ENCODE assay signal across 8 cellular contexts in the genomic region with DNA sequence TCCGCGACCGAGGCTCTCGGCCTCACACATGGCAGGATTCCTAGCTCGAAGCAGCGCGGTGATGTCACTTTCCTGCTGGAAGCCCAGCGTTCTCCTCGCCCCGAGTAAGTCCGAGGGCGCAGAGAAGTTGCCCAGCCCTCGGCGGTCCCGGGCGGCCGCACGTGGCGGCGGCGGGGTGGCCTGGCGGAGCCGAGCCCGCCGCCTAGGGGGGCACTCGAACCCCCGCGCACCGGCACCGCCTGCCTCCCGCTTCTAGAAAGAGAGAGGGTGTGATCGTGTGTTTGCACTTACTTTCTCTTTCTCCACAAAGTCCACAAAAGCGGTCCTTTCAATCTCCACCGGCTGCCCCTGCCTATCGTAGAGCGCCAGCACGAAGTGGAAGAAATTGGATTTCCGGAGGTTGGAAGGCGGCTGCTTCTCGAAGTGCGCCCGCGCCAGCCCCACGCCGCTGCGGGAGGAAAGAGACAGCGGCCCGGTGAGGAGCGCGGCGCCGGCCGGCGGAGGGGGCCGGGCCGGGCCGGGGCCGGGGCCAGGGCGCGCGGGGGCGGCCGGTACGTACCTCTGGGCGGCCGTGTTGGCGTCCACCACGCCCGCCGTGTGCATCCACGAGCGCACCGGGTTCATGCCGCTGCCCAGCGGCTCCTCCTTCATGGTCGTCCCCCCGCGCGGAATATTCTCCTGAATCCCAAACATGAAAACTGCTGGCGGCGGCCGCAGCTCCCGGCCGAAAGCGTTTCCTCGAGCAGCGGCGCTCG. TPM values are rescaled to one million over a fixed set of nuclear protein-coding genes. Genes with fewer than 3 reads are reported as not detected.
A peak's percentile ranks its signal among the peaks of the same experiment; 100 is the strongest.
DNase-seq lines count a peak whose midpoint lies in the region; ATAC-seq, FAIRE-seq and TF ChIP-seq lines count a peak whose summit lies in the region.

No MANE protein-coding gene starts in this region.

- H4K20me1 ChIP-seq in mammary epithelial cell (ENCODE audit: insufficient read depth, low read length) = no peaks in the 10 kb centered on the region

- peak in 1 of 2 donors; percentile 4 for ATAC-seq in lower lobe of right lung

- H3K4me2 ChIP-seq in mammary epithelial cell (ENCODE audit: insufficient read depth, low read depth, low read length) = peak overlapping the region; percentile 85

- peaks cover 73% of the 10 kb centered on the region for H3K27me3 ChIP-seq in mammary epithelial cell (ENCODE audit: insufficient read depth, low read length)
- H3K27me3 ChIP-seq in lower lobe of right lung (ENCODE audit: low read depth) = peaks cover 97% of the 10 kb centered on the region
- H3K27me3 ChIP-seq in vagina = peaks cover 27% of the 10 kb centered on the region

- WGBS in mammary epithelial cell (ENCODE audit: low coverage, missing lambda C conversion rate) = 7% methylated on average over 6 of the region's 89 CpGs

- in situ Hi-C loops in mammary epithelial cell (cut with MboI; ENCODE audit: low sequenced_read_pairs in 2 of 2) = no loop called here

- no peak for DNase-seq in AG04449 (ENCODE audit: low read depth, low spot score)
- peak; percentile 18 for DNase-seq in HTR-8/SVneo (ENCODE audit: insufficient read length, low spot score)
- no peak for DNase-seq in mammary epithelial cell
- no peak for DNase-seq in lower lobe of right lung
- DNase-seq in vagina (ENCODE audit: extremely low spot score in 2 of 2) = peak in 1 of 2 donors; percentile 72
- DNase-seq in amygdala (lab: John Stamatoyannopoulos, UW) = no peak
- DNase-seq in anterior cingulate cortex (lab: John Stamatoyannopoulos, UW) = no peak
- no peak for DNase-seq in NOMO-1 (lab: John Stamatoyannopoulos, UW; ENCODE audit: unreplicated experiment in 2 of 2)

- dilution Hi-C loops in mammary epithelial cell (cut with HindIII; ENCODE audit: low sequenced_read_pairs) = no loop called here

- CTCF ChIA-PET in AG04449 (lab: Yijun Ruan, JAX) (interaction anchor here (1.1 kb wide), 1 partner anchor 146 kb away, joined by 3 read pairs; no protein-coding TSS in a partner anchor), mammary epithelial cell (lab: Charles Lee; ENCODE audit: low non-redundant PET) (interaction anchor here (0.6 kb wide), 1 partner anchor 12 kb away, joined by 3 read pairs; no protein-coding TSS in a partner anchor)

- TF ChIP-seq CTCF in AG04449 (IDR thresholded peaks at IDR 0.05; ENCODE audit: insufficient read depth, low read length, missing control alignments) = no peak
- no peak for TF ChIP-seq CTCF in mammary epithelial cell (conservative IDR thresholded peaks at IDR 0.05 in 1 of 2, IDR thresholded peaks at IDR 0.05 in 1 of 2; ENCODE audit: extremely low read depth in 1 of 2, insufficient read depth in 1 of 2, low read depth in 1 of 2, low read length in 2 of 2)
- TF ChIP-seq CTCF in lower lobe of right lung (IDR thresholded peaks at IDR 0.05) = no peak
- TF ChIP-seq CTCF in vagina (IDR thresholded peaks at IDR 0.05) = no peak

- H3K27ac ChIP-seq in mammary epithelial cell (ENCODE audit: insufficient read depth, low read depth, low read length) (no peak overlapping the region), lower lobe of right lung (no peak overlapping the region), vagina (peak overlapping the region; percentile 69)

- H3K36me3 ChIP-seq in mammary epithelial cell (ENCODE audit: insufficient read depth, low read length) = no peaks in the 10 kb centered on the region
- no peaks in the 10 kb centered on the region for H3K36me3 ChIP-seq in lower lobe of right lung
- no peaks in the 10 kb centered on the region for H3K36me3 ChIP-seq in vagina

- BruUV-seq in mammary epithelial cell (replicated peaks; lab: Mats Ljungman, UMichigan) = no TSS peak

- intact Hi-C loops in mammary epithelial cell (cut with micrococcal nuclease) = no loop called here
- intact Hi-C loops in lower lobe of right lung (cut with DNase I) = no loop called here
- intact Hi-C loops in vagina (cut with DNase I) = loop anchor here (5.0 to 10.0 kb wide), 2 partner anchors 268 to 866 kb away; no protein-coding TSS in a partner anchor

- H3K9me3 ChIP-seq in mammary epithelial cell (replicated peaks; ENCODE audit: insufficient read depth, low read length) = peaks cover 9% of the 10 kb centered on the region
- H3K9me3 ChIP-seq in lower lobe of right lung = no peaks in the 10 kb centered on the region
- no peaks in the 10 kb centered on the region for H3K9me3 ChIP-seq in vagina

- H3K4me1 ChIP-seq in mammary epithelial cell (ENCODE audit: insufficient read depth, low read length) (peaks cover 8% of the 10 kb centered on the region), lower lobe of right lung (peaks cover 34% of the 10 kb centered on the region), vagina (peaks cover 21% of the 10 kb centered on the region)

- H3K9ac ChIP-seq in mammary epithelial cell (ENCODE audit: insufficient read depth, low read length) = no peak overlapping the region

- no peak for TF ChIP-seq POLR2A in vagina (IDR thresholded peaks at IDR 0.05)

- H2AFZ ChIP-seq in mammary epithelial cell (ENCODE audit: low read depth, low read length) = peak overlapping the region; percentile 62

- POLR2A ChIA-PET in AG04449 (lab: Yijun Ruan, JAX) = no interaction called here

- no peaks in the 10 kb centered on the region for H3K79me2 ChIP-seq in mammary epithelial cell (ENCODE audit: insufficient read depth, low read length)

- H3K4me3 ChIP-seq in AG04449 (ENCODE audit: low read depth, low read length) = peak overlapping the region; percentile 52
- peak overlapping the region in 2 of 3 experiments; percentile 16 to 27 for H3K4me3 ChIP-seq in mammary epithelial cell (replicated peaks in 1 of 3; ENCODE audit: insufficient read depth in 1 of 3, low read depth in 2 of 3, low read length in 3 of 3)
- peak overlapping the region; percentile 49 for H3K4me3 ChIP-seq in lower lobe of right lung
- peak overlapping the region; percentile 49 to 76 for H3K4me3 ChIP-seq in vagina

- no peak for FAIRE-seq in HTR-8/SVneo (lab: Jason Lieb, UNC)

RNA-seq across cellular contexts. Expression of gene EBF3, which starts 0.8 kb away (rescaled TPM):
- total RNA-seq in mammary epithelial cell (under 1 TPM; under 0.01 to 0.54 TPM), lower lobe of right lung (0.53 TPM), vagina (10.6 TPM)
- polyA plus RNA-seq in mammary epithelial cell = not detected
- polyA minus RNA-seq in mammary epithelial cell = not detected
